ENCODE assay signal across 18 cellular contexts in the genomic region with DNA sequence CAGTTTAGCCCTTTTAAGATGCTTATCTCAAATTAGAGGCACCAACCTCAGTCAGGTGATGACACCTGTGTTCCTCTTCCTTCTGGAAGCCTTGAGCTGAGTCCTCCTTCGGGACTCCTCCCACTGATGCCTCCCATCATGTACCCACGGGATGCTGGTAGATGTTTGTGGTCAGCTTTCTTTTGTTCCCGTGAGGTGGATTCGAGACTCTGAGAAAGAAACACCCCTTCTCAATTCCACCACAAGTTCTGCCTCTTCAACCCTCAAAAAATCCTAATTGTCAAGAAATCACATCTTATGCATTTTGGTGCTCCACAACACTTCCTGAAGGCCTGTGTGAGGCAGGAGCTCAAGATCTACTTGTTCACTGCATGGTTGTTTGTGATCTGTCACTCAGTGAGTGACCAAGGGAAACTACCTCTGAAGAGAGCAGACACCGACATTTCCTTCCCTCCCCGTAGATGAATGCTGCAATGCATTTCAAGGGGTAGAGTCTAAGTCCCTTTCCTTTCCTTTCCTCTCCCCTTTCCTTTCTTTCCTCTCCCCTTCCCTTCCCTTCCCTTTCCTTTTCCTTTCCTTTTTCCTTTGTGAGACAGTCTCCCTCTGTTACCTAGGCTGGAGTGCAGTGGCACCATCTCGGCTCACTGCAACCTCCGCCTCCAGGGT. TPM values are rescaled to one million over a fixed set of nuclear protein-coding genes. Genes with fewer than 3 reads are reported as not detected.
DNase-seq lines count a peak whose midpoint lies in the region; ATAC-seq and TF ChIP-seq lines count a peak whose summit lies in the region.
"Had no signal": no experiment of that assay in that cellular context is flagged by ENCODE, and none has a peak within 500 bp of the region (broad histone marks: within the 10 kb centered on the region; RNA-seq: fewer than 3 reads in every experiment).

No MANE protein-coding gene starts in this region.

- H2AFZ ChIP-seq in KMS-11 (ENCODE audit: low read depth), result peak overlapping the region; percentile 31; the same call in 1 of the 2 replicates
- H2AFZ ChIP-seq: GM23338 had no signal

- H3K4me3 Mint-ChIP-seq in activated T-cell treated with anti-CD3 and anti-CD28 coated beads, Interleukin-2, amount 50 U/mL, for 72 hours, result no peak overlapping the region
- H3K4me3 Mint-ChIP-seq in central memory CD8-positive, alpha-beta T cell, result no peak overlapping the region
- H3K4me3 Mint-ChIP-seq: CD4-positive, alpha-beta memory T cell; GM23338 had no signal

- peak overlapping the region; percentile 36 for H3K27ac Mint-ChIP-seq in activated T-cell treated with anti-CD3 and anti-CD28 coated beads, Interleukin-2, amount 50 U/mL, for 72 hours
- peak overlapping the region; percentile 69 for H3K27ac Mint-ChIP-seq in central memory CD8-positive, alpha-beta T cell (ENCODE audit: low read depth)
- H3K27ac Mint-ChIP-seq: GM23338 had no signal

- no peak for DNase-seq in activated T-cell treated with anti-CD3 and anti-CD28 coated beads, Interleukin-2, amount 50 U/mL, for 72 hours
- DNase-seq in activated T-cell treated with anti-CD3 and anti-CD28 coated beads, Interleukin-2, amount 50 U/mL, for 48 hours, result no peak
- DNase-seq in central memory CD8-positive, alpha-beta T cell (ENCODE audit: low spot score in 2 of 2), result no peak
- no peak for DNase-seq in activated CD8-positive, alpha-beta memory T cell treated with anti-CD3 and anti-CD28 coated beads, Interleukin-2, amount 50 U/mL, for 48 hours
- DNase-seq in NCI-H1105 (lab: John Stamatoyannopoulos, UW), result no peak
- DNase-seq: ACHN; AML-193; CD4-positive, alpha-beta memory T cell; DMS79; KBM-7; NCI-H1092 treated with DMSO at 0.1 percent for 48 hours; NCI-H1694; NCI-H2227 treated with DMSO at 0.1 percent for 48 hours; NCI-H524 had no signal

- no peaks in the 10 kb centered on the region for H3K9me3 Mint-ChIP-seq in activated T-cell treated with anti-CD3 and anti-CD28 coated beads, Interleukin-2, amount 50 U/mL, for 72 hours
- H3K9me3 Mint-ChIP-seq in central memory CD8-positive, alpha-beta T cell, result no peaks in the 10 kb centered on the region
- H3K9me3 Mint-ChIP-seq: CD4-positive, alpha-beta memory T cell; GM23338 had no signal

- no peak overlapping the region for H3K27ac ChIP-seq in KMS-11

- peaks cover 33% of the 10 kb centered on the region for H3K4me1 ChIP-seq in KMS-11 (ENCODE audit: low read depth, poor library complexity, severe bottlenecking)

- no peaks in the 10 kb centered on the region for H4K20me1 ChIP-seq in KMS-11 (ENCODE audit: insufficient read depth)

- H3K4me1 Mint-ChIP-seq in activated T-cell treated with anti-CD3 and anti-CD28 coated beads, Interleukin-2, amount 50 U/mL, for 72 hours (ENCODE audit: low read depth), result peaks cover 22% of the 10 kb centered on the region
- H3K4me1 Mint-ChIP-seq in central memory CD8-positive, alpha-beta T cell, result no peaks in the 10 kb centered on the region

- H3K9ac ChIP-seq in KMS-11, result no peak overlapping the region

- no peaks in the 10 kb centered on the region for H3K36me3 Mint-ChIP-seq in activated T-cell treated with anti-CD3 and anti-CD28 coated beads, Interleukin-2, amount 50 U/mL, for 72 hours (ENCODE audit: insufficient read depth in 2 of 2)
- H3K36me3 Mint-ChIP-seq in central memory CD8-positive, alpha-beta T cell (ENCODE audit: insufficient read depth), result no peaks in the 10 kb centered on the region
- H3K36me3 Mint-ChIP-seq: CD4-positive, alpha-beta memory T cell had no signal

- H3K36me3 ChIP-seq in KMS-11 (ENCODE audit: insufficient read depth), result no peaks in the 10 kb centered on the region

- H3K4me3 ChIP-seq in KMS-11 (IDR thresholded peaks at IDR 0.05; ENCODE audit: insufficient read depth, low read depth, low read length), result no peak overlapping the region
- H3K4me3 ChIP-seq: GM23338 had no signal

- H3K79me2 ChIP-seq in KMS-11 (ENCODE audit: insufficient read depth, low read depth), result no peaks in the 10 kb centered on the region

- no peaks in the 10 kb centered on the region for H3K27me3 ChIP-seq in KMS-11 (ENCODE audit: insufficient read depth, low read depth)

- H3K4me2 ChIP-seq in KMS-11, result peak overlapping the region; percentile 37
- H3K4me2 ChIP-seq: GM23338 had no signal

- H3K27me3 Mint-ChIP-seq in activated T-cell treated with anti-CD3 and anti-CD28 coated beads, Interleukin-2, amount 50 U/mL, for 72 hours (ENCODE audit: low read depth), result no peaks in the 10 kb centered on the region
- no peaks in the 10 kb centered on the region for H3K27me3 Mint-ChIP-seq in central memory CD8-positive, alpha-beta T cell
- H3K27me3 Mint-ChIP-seq: CD4-positive, alpha-beta memory T cell had no signal

- no peak for TF ChIP-seq CTCF in KMS-11 (conservative IDR thresholded peaks at IDR 0.05; ENCODE audit: low read depth, low read length)

- no peak for ATAC-seq in activated T-cell treated with anti-CD3 and anti-CD28 coated beads, Interleukin-2, amount 50 U/mL, for 72 hours (replicated peaks in 1 of 2)
- no peak for ATAC-seq in central memory CD8-positive, alpha-beta T cell (replicated peaks; ENCODE audit: extremely low read depth, poor library complexity, severe bottlenecking)
- ATAC-seq in GM21737 (IDR thresholded peaks at IDR 0.05; ENCODE audit: unreplicated experiment), result no peak
- ATAC-seq: GM23338, Panc1 had no signal

RNA-seq across cellular contexts. Expression of gene TMEM230, which starts 43.6 kb away (rescaled TPM):
- 10 to 100 TPM; 70.9 to 71.9 TPM for total RNA-seq in activated T-cell treated with anti-CD3 and anti-CD28 coated beads, Interleukin-2, amount 50 U/mL, for 72 hours

RNA-seq across cellular contexts. Expression of gene PCNA, which starts 50.5 kb away (rescaled TPM):
- total RNA-seq in activated T-cell treated with anti-CD3 and anti-CD28 coated beads, Interleukin-2, amount 50 U/mL, for 72 hours, result 100 to 1,000 TPM; 383 to 474 TPM

RNA-seq across cellular contexts. Expression of gene CDS2, which starts 57.5 kb away (rescaled TPM):
- total RNA-seq in activated T-cell treated with anti-CD3 and anti-CD28 coated beads, Interleukin-2, amount 50 U/mL, for 72 hours, result 10 to 100 TPM; 62.0 to 67.2 TPM
